18 cellular contexts compared by ENCODE assay signal in genomic region chr16:15993541-15993940, GRCh38. TPM values are rescaled to one million over a fixed set of nuclear protein-coding genes. Genes with fewer than 3 reads are reported as not detected.
A peak's percentile ranks its signal among the peaks of the same experiment; 100 is the strongest.
DNase-seq lines count a peak whose midpoint lies in the region; ATAC-seq and TF ChIP-seq lines count a peak whose summit lies in the region.
"Had no signal": no experiment of that assay in that cellular context is flagged by ENCODE, and none has a peak within 500 bp of the region (broad histone marks: within the 10 kb centered on the region; RNA-seq: fewer than 3 reads in every experiment).

No MANE protein-coding gene starts in this region.

- H3K27ac Mint-ChIP-seq in CD4-positive, CD25-positive, alpha-beta regulatory T cell = peak overlapping the region in 2 of 3 donors; percentile 27 to 42
- peak overlapping the region; percentile 4 to 53 for H3K27ac Mint-ChIP-seq in effector memory CD8-positive, alpha-beta T cell
- H3K27ac Mint-ChIP-seq: activated naive CD8-positive, alpha-beta T cell treated with anti-CD3 and anti-CD28 coated beads, Interleukin-2, amount 10 ng/mL, durations not matched to agents 7 days and 5 days had no signal

- no peak overlapping the region for H3K4me3 ChIP-seq in CD4-positive, CD25-positive, alpha-beta regulatory T cell (ENCODE audit: low read depth, low read length)
- H3K4me3 ChIP-seq in IMR-90 (ENCODE audit: insufficient read depth, low read depth, low read length) (no peak overlapping the region), gastrocnemius medialis (no peak overlapping the region)
- H3K4me3 ChIP-seq: mucosa of descending colon had no signal

- no peak overlapping the region for H3K9ac ChIP-seq in IMR-90 (ENCODE audit: low read depth, low read length)

- no peak for TF ChIP-seq RAD21 in IMR-90 (IDR thresholded peaks at IDR 0.05; ENCODE audit: low read length)

- H3K36me3 ChIP-seq in CD4-positive, CD25-positive, alpha-beta regulatory T cell (ENCODE audit: control insufficient read depth, insufficient read depth, low read length) = peaks cover 28% of the 10 kb centered on the region
- H3K36me3 ChIP-seq in IMR-90 (ENCODE audit: control insufficient read depth, insufficient read depth, low read length) (peaks cover 37% of the 10 kb centered on the region), gastrocnemius medialis (no peaks in the 10 kb centered on the region)

- H3K4me2 ChIP-seq in IMR-90 (ENCODE audit: low read depth, low read length) = no peak overlapping the region

- H4K5ac ChIP-seq in IMR-90 (ENCODE audit: low read depth, low read length) = peak overlapping the region; percentile 26; the same call in 1 of the 2 replicates

- 0 out of 2 replicates have a peak overlapping the region, but pooled peaks have one; percentile 29 for H2BK20ac ChIP-seq in IMR-90 (ENCODE audit: low read depth, low read length)

- ATAC-seq in CD4-positive, CD25-positive, alpha-beta regulatory T cell (ENCODE audit: low read depth in 2 of 2) = no peak
- ATAC-seq in IMR-90 (ENCODE audit: low read depth) = no peak
- no peak for ATAC-seq in effector memory CD8-positive, alpha-beta T cell (replicated peaks)
- no peak for ATAC-seq in gastrocnemius medialis
- ATAC-seq in HG02678 (IDR thresholded peaks at IDR 0.05; ENCODE audit: unreplicated experiment) = no peak
- ATAC-seq: activated CD4-positive, alpha-beta T cell treated with anti-CD3 and anti-CD28 coated beads for 36 hours; mucosa of descending colon had no signal

- in situ Hi-C loops in IMR-90 (cut with MboI; ENCODE audit: low sequenced_read_pairs) (no loop called here), gastrocnemius medialis (cut with MboI; ENCODE audit: low sequenced_read_pairs in 4 of 4) (no loop called here)

- peaks cover 13% of the 10 kb centered on the region for H3K36me3 Mint-ChIP-seq in CD4-positive, CD25-positive, alpha-beta regulatory T cell
- peaks cover 19% of the 10 kb centered on the region for H3K36me3 Mint-ChIP-seq in effector memory CD8-positive, alpha-beta T cell (ENCODE audit: insufficient read depth)

- peak overlapping the region; percentile 63 for H2BK5ac ChIP-seq in IMR-90 (ENCODE audit: low read depth, low read length, poor library complexity, severe bottlenecking)

- dilution Hi-C loops in IMR-90 (cut with HindIII; ENCODE audit: low sequenced_read_pairs, unreplicated experiment) = no loop called here

- WGBS in IMR-90 (ENCODE audit: extremely low coverage in 2 of 2, insufficient read length in 1 of 2), 2 experiments = 80% methylated on average over 1 of the region's 8 CpGs; no CpG with 5 or more reads in 1 of the 2 experiments

- no peaks in the 10 kb centered on the region for H3K9me3 ChIP-seq in CD4-positive, CD25-positive, alpha-beta regulatory T cell (ENCODE audit: control insufficient read depth in 2 of 2, low read length in 2 of 2)
- no peaks in the 10 kb centered on the region for H3K9me3 ChIP-seq in IMR-90 (ENCODE audit: control insufficient read depth, insufficient read depth, low read length)
- no peaks in the 10 kb centered on the region for H3K9me3 ChIP-seq in gastrocnemius medialis
- H3K9me3 ChIP-seq: mucosa of descending colon, neutrophil had no signal

- H3K4me1 Mint-ChIP-seq in CD4-positive, CD25-positive, alpha-beta regulatory T cell = peaks cover 8 to 66% (median 38%) of the 10 kb centered on the region in 4 donors
- H3K4me1 Mint-ChIP-seq in effector memory CD8-positive, alpha-beta T cell (ENCODE audit: low read depth in 2 of 2) = peaks cover 27 to 38% of the 10 kb centered on the region in 2 donors

- intact Hi-C loops in IMR-90 (cut with micrococcal nuclease) (no loop called here), gastrocnemius medialis (cut with DNase I; ENCODE audit: low total_unique reads) (no loop called here)

- H3K9me1 ChIP-seq in IMR-90 (ENCODE audit: insufficient read depth, low read length) = peaks cover 37% of the 10 kb centered on the region

- CTCF ChIA-PET in IMR-90 (lab: Yijun Ruan, JAX) = no interaction called here

- no peaks in the 10 kb centered on the region for H3K27me3 ChIP-seq in CD4-positive, CD25-positive, alpha-beta regulatory T cell (ENCODE audit: control insufficient read depth, insufficient read depth, low read length)
- H3K27me3 ChIP-seq in IMR-90 (ENCODE audit: control insufficient read depth, insufficient read depth, low read length) (no peaks in the 10 kb centered on the region), gastrocnemius medialis (no peaks in the 10 kb centered on the region)
- H3K27me3 ChIP-seq: neutrophil had no signal

- H2AK9ac ChIP-seq in IMR-90 (replicated peaks; ENCODE audit: low read depth, low read length, poor library complexity) = no peak overlapping the region

- no peak overlapping the region for H2AFZ ChIP-seq in IMR-90 (replicated peaks; ENCODE audit: low read length, poor library complexity)

- H3K23ac ChIP-seq in IMR-90 (ENCODE audit: low read depth, low read length) = no peak overlapping the region; the same call in 1 of the 2 replicates

- H3K4me1 ChIP-seq in CD4-positive, CD25-positive, alpha-beta regulatory T cell (ENCODE audit: control insufficient read depth, insufficient read depth, low read length, poor library complexity, severe bottlenecking) = peaks cover 21% of the 10 kb centered on the region
- H3K4me1 ChIP-seq in IMR-90 (ENCODE audit: control insufficient read depth, insufficient read depth, low read length) (peaks cover 39% of the 10 kb centered on the region), gastrocnemius medialis (peaks cover 55 to 56% of the 10 kb centered on the region in 2 donors)

- DNase-seq in CD4-positive, CD25-positive, alpha-beta regulatory T cell = no peak
- DNase-seq in IMR-90 (no peak), gastrocnemius medialis (no peak), RKO (ENCODE audit: low spot score) (no peak), iPS-NIHi11 (ENCODE audit: low spot score) (no peak)
- no peak for DNase-seq in effector memory CD8-positive, alpha-beta T cell
- DNase-seq: activated CD4-positive, alpha-beta T cell treated with anti-CD3 and anti-CD28 coated beads for 36 hours; activated naive CD8-positive, alpha-beta T cell treated with anti-CD3 and anti-CD28 coated beads, Interleukin-2, amount 10 ng/mL, durations not matched to agents 7 days and 5 days; DMS53; effector memory CD4-positive, alpha-beta T cell; mucosa of descending colon; NCI-H2107; NCI-H69; stimulated activated CD4-positive, alpha-beta T cell treated with anti-CD3 and anti-CD28 coated beads, Interleukin-2, amount 100 ng/mL, for 24 hours had no signal

- BruUV-seq in IMR-90 (replicated peaks; lab: Mats Ljungman, UMichigan) = no TSS peak

- TF ChIP-seq POLR2A in IMR-90 (IDR thresholded peaks at IDR 0.05; ENCODE audit: low read depth, low read length) (no peak), gastrocnemius medialis (IDR thresholded peaks at IDR 0.05) (no peak)

- 0 out of 3 replicates have a peak overlapping the region, but pooled peaks have one; percentile 22 for H2BK15ac ChIP-seq in IMR-90 (ENCODE audit: low read depth, low read length)

- no peak overlapping the region for H3K4me3 Mint-ChIP-seq in CD4-positive, CD25-positive, alpha-beta regulatory T cell
- no peak overlapping the region for H3K4me3 Mint-ChIP-seq in effector memory CD8-positive, alpha-beta T cell
- H3K4me3 Mint-ChIP-seq: activated CD4-positive, alpha-beta T cell treated with anti-CD3 and anti-CD28 coated beads for 36 hours; activated naive CD8-positive, alpha-beta T cell treated with anti-CD3 and anti-CD28 coated beads, Interleukin-2, amount 10 ng/mL, durations not matched to agents 7 days and 5 days had no signal

- TF ChIP-seq CTCF in IMR-90 (conservative IDR thresholded peaks at IDR 0.05; ENCODE audit: low read depth, low read length) (no peak), gastrocnemius medialis (IDR thresholded peaks at IDR 0.05 in 4 of 5, conservative IDR thresholded peaks at IDR 0.05 in 1 of 5) (no peak)

- POLR2A ChIA-PET in IMR-90 (lab: Charles Lee; ENCODE audit: unreplicated experiment) = no interaction called here

- peak overlapping the region; percentile 11; the same call in 1 of the 2 replicates for H3K14ac ChIP-seq in IMR-90 (replicated peaks; ENCODE audit: low read depth, low read length)

- H3K18ac ChIP-seq in IMR-90 (ENCODE audit: low read depth, low read length) = no peak overlapping the region; the same call in 1 of the 2 replicates

- peak overlapping the region; percentile 45; the same call in 1 of the 2 replicates for H3K56ac ChIP-seq in IMR-90 (ENCODE audit: extremely low read depth, insufficient read depth, low read length)

- H3K79me1 ChIP-seq in IMR-90 (ENCODE audit: low read depth in 1 of 2, low read length in 2 of 2) = peaks cover 10 to 88% of the 10 kb centered on the region in 2 experiments; a peak in 3 of 4 replicates

- H4K91ac ChIP-seq in IMR-90 (ENCODE audit: insufficient read depth, low read depth, low read length) = peak overlapping the region; percentile 54

- H3K9me3 Mint-ChIP-seq in CD4-positive, CD25-positive, alpha-beta regulatory T cell = peaks cover 0 to under 1% (median 0%) of the 10 kb centered on the region in 7 donors
- no peaks in the 10 kb centered on the region for H3K9me3 Mint-ChIP-seq in effector memory CD8-positive, alpha-beta T cell
- H3K9me3 Mint-ChIP-seq: activated naive CD8-positive, alpha-beta T cell treated with anti-CD3 and anti-CD28 coated beads, Interleukin-2, amount 10 ng/mL, durations not matched to agents 7 days and 5 days had no signal

- H4K20me1 ChIP-seq in IMR-90 (ENCODE audit: insufficient read depth, low read length) = peaks cover 36% of the 10 kb centered on the region

- peak overlapping the region; percentile 87 for H3K4ac ChIP-seq in IMR-90 (ENCODE audit: low read depth, low read length)

- peak overlapping the region; percentile 99; the same call in 1 of the 2 replicates for H2BK120ac ChIP-seq in IMR-90 (ENCODE audit: low read depth, low read length)

- H2AK5ac ChIP-seq in IMR-90 (ENCODE audit: low read depth, low read length) = peak overlapping the region; percentile 74

- no peaks in the 10 kb centered on the region for H3K27me3 Mint-ChIP-seq in CD4-positive, CD25-positive, alpha-beta regulatory T cell
- no peaks in the 10 kb centered on the region for H3K27me3 Mint-ChIP-seq in effector memory CD8-positive, alpha-beta T cell
- H3K27me3 Mint-ChIP-seq: activated CD4-positive, alpha-beta T cell treated with anti-CD3 and anti-CD28 coated beads for 36 hours; activated naive CD8-positive, alpha-beta T cell treated with anti-CD3 and anti-CD28 coated beads, Interleukin-2, amount 10 ng/mL, durations not matched to agents 7 days and 5 days had no signal

- H4K8ac ChIP-seq in IMR-90 (ENCODE audit: low read depth in 2 of 2, low read length in 2 of 2) = peak overlapping the region; percentile 2 to 71; a peak in 3 of 4 replicates

- no peak overlapping the region for H3K27ac ChIP-seq in CD4-positive, CD25-positive, alpha-beta regulatory T cell (ENCODE audit: insufficient read depth, low read length, poor library complexity, severe bottlenecking)
- H3K27ac ChIP-seq in IMR-90 (ENCODE audit: insufficient read depth, low read length) = peak overlapping the region; percentile 79; the same call in 1 of the 2 replicates
- H3K27ac ChIP-seq in gastrocnemius medialis = peak overlapping the region; percentile 18 to 91 (median 66)
- H3K27ac ChIP-seq: C4-2B, HL-60, neutrophil had no signal

RNA-seq across cellular contexts. Expression of gene ABCC1, which starts 44.1 kb away (rescaled TPM):
- total RNA-seq in CD4-positive, CD25-positive, alpha-beta regulatory T cell = 103 TPM
- polyA plus RNA-seq in CD4-positive, CD25-positive, alpha-beta regulatory T cell = 1 to 10 TPM; 6.9 to 8.9 (median 8.3) TPM
- total RNA-seq in IMR-90 (2012; rRNA removed) (34.4 and 39.4 TPM in 2 replicates), gastrocnemius medialis (10 to 100 TPM; 19.3 to 43.7 (median 26.2) TPM)
- polyA plus RNA-seq in IMR-90 (2012; rRNA removed) = 61.8 and 66.0 TPM in 2 replicates
- polyA plus RNA-seq in IMR-90 (2012; cell fraction: cytosol; rRNA removed) = 42.5 and 75.2 TPM in 2 replicates
- polyA plus RNA-seq in IMR-90 (2012; cell fraction: nucleus; rRNA removed; ENCODE audit: low replicate concordance) = 126 and 203 TPM in 2 replicates
